Comparison of ENCODE assay signal across 1 cellular context in genomic region chr10:47593805-47594204, GRCh38.
DNase-seq lines count a peak whose midpoint lies in the region; ATAC-seq lines count a peak whose summit lies in the region.
"Not testable (repeated sequence)": the region's sequence is repeated elsewhere in the genome, so short reads cannot be mapped to it uniquely, and the experiment has no call there.

No MANE protein-coding gene starts in this region.

- DNase-seq in left lobe of liver (ENCODE audit: low spot score): not testable (repeated sequence)

- peak; percentile 64 for ATAC-seq in left lobe of liver
